In genomic region chr18:46388295-46388694, GRCh38 we compare ENCODE assay signal across 12 cellular contexts.
DNase-seq lines count a peak whose midpoint lies in the region; ATAC-seq and TF ChIP-seq lines count a peak whose summit lies in the region.
"Had no signal": no experiment of that assay in that cellular context is flagged by ENCODE, and none has a peak within 500 bp of the region (broad histone marks: within the 10 kb centered on the region; RNA-seq: fewer than 3 reads in every experiment).

No MANE protein-coding gene starts in this region.

- TF ChIP-seq CTCF in VCaP (conservative IDR thresholded peaks at IDR 0.05) (no peak), suprapubic skin (IDR thresholded peaks at IDR 0.05) (no peak)

- no peak for TF ChIP-seq POLR2A in suprapubic skin (IDR thresholded peaks at IDR 0.05)

- no peaks in the 10 kb centered on the region for H3K36me3 ChIP-seq in suprapubic skin

- H3K27ac ChIP-seq in VCaP, result peak overlapping the region; percentile 5; the same call in 1 of the 2 replicates
- peak overlapping the region; percentile 47 for H3K27ac ChIP-seq in epithelial cell of prostate
- H3K27ac ChIP-seq in suprapubic skin, result peak overlapping the region; percentile 71

- no peak for ATAC-seq in GM21526 (IDR thresholded peaks at IDR 0.05; ENCODE audit: low FRiP score, unreplicated experiment)
- ATAC-seq in GM19324 (IDR thresholded peaks at IDR 0.05; ENCODE audit: low FRiP score, unreplicated experiment), result no peak
- ATAC-seq: K562 had no signal

- TF ChIP-seq EP300 in suprapubic skin (IDR thresholded peaks at IDR 0.05), result no peak

- 57% methylated on average over 6 of the region's 6 CpGs for WGBS in suprapubic skin

- no peak overlapping the region for H3K4me3 ChIP-seq in suprapubic skin
- H3K4me3 ChIP-seq: K562 had no signal

- DNase-seq in epithelial cell of prostate (ENCODE audit: low read depth, low spot score), result peak; percentile 14
- DNase-seq in myocyte (ENCODE audit: low read depth), result peak; percentile 26
- DNase-seq in suprapubic skin (ENCODE audit: low spot score in 2 of 2), result no peak
- no peak for DNase-seq in NCI-H2107 (lab: John Stamatoyannopoulos, UW)
- DNase-seq: CD4-positive, CD25-positive, alpha-beta regulatory T cell; NCI-H1048; NCI-H748 treated with DMSO at 0.1 percent for 48 hours; SHP77 treated with DMSO at 0.1 percent for 48 hours had no signal

- H3K9me3 ChIP-seq in suprapubic skin, result no peaks in the 10 kb centered on the region

- H3K4me1 ChIP-seq in suprapubic skin, result peaks cover 26% of the 10 kb centered on the region

- no peaks in the 10 kb centered on the region for H3K27me3 ChIP-seq in suprapubic skin

Comparison
In these comparisons a context has a peak if more than half of its experiments do, and no peak if none do; other contexts are left out.
1. H3K27ac ChIP-seq: peak in every context shown above with its lines; median percentile 71 in suprapubic skin; 47 in epithelial cell of prostate; 5 in VCaP.
2. DNase-seq: peak in epithelial cell of prostate (single experiment) and myocyte (single experiment); none in suprapubic skin (0 of 2) and NCI-H2107 (single experiment).